Comparison of ENCODE assay signal across 9 cellular contexts in genomic region chr1:243712890-243713425, GRCh38.
DNase-seq lines count a peak whose midpoint lies in the region; ATAC-seq and TF ChIP-seq lines count a peak whose summit lies in the region.
"Had no signal": no experiment of that assay in that cellular context is flagged by ENCODE, and none has a peak within 500 bp of the region (broad histone marks: within the 10 kb centered on the region; RNA-seq: fewer than 3 reads in every experiment).

No MANE protein-coding gene starts in this region.

- peak overlapping the region; percentile 86 for H3K27ac ChIP-seq in angular gyrus (ENCODE audit: low read depth, low read length)
- H3K27ac ChIP-seq in naive thymus-derived CD4-positive, alpha-beta T cell (ENCODE audit: low read depth, low read length) = no peak overlapping the region
- H3K27ac ChIP-seq in thyroid gland = no peak overlapping the region
- no peak overlapping the region for H3K27ac ChIP-seq in CD4-positive, alpha-beta memory T cell (ENCODE audit: low read depth, low read length)

- H3K27me3 ChIP-seq in naive thymus-derived CD4-positive, alpha-beta T cell (ENCODE audit: control insufficient read depth in 2 of 2, insufficient read depth in 2 of 2, low read length in 2 of 2) = no peaks in the 10 kb centered on the region
- no peaks in the 10 kb centered on the region for H3K27me3 ChIP-seq in thyroid gland
- no peaks in the 10 kb centered on the region for H3K27me3 ChIP-seq in CD4-positive, alpha-beta memory T cell (ENCODE audit: insufficient read depth, low read length)

- no peaks in the 10 kb centered on the region for H3K36me3 ChIP-seq in naive thymus-derived CD4-positive, alpha-beta T cell (ENCODE audit: control insufficient read depth in 2 of 3, insufficient read depth in 3 of 3, low read length in 3 of 3)
- H3K36me3 ChIP-seq in thyroid gland = no peaks in the 10 kb centered on the region
- no peaks in the 10 kb centered on the region for H3K36me3 ChIP-seq in CD4-positive, alpha-beta memory T cell (ENCODE audit: insufficient read depth, low read length)

- peak; percentile 42 for ATAC-seq in naive thymus-derived CD4-positive, alpha-beta T cell
- ATAC-seq in HG03280 (IDR thresholded peaks at IDR 0.05; ENCODE audit: unreplicated experiment) = no peak
- ATAC-seq in GM21723 (IDR thresholded peaks at IDR 0.05; ENCODE audit: unreplicated experiment) = no peak

- POLR2A ChIA-PET in naive thymus-derived CD4-positive, alpha-beta T cell (lab: Charles Lee) = no interaction called here
- POLR2A ChIA-PET in CD4-positive, alpha-beta memory T cell (lab: Charles Lee; ENCODE audit: partially characterized antibody) = no interaction called here

- CTCF ChIA-PET in naive thymus-derived CD4-positive, alpha-beta T cell (lab: Charles Lee) = no interaction called here
- CTCF ChIA-PET in CD4-positive, alpha-beta memory T cell (lab: Charles Lee; ENCODE audit: partially characterized antibody) = interaction anchor here (1.1 to 3.2 kb wide), 3 partner anchors 36 to 559 kb away, joined by 3 to 15 read pairs (median 3); no protein-coding TSS in a partner anchor

- no peak overlapping the region for H3K4me3 ChIP-seq in naive thymus-derived CD4-positive, alpha-beta T cell (ENCODE audit: low read length)
- no peak overlapping the region for H3K4me3 ChIP-seq in thyroid gland (replicated peaks in 1 of 3)
- H3K4me3 ChIP-seq in CD4-positive, alpha-beta memory T cell (ENCODE audit: low read length in 2 of 2) = no peak overlapping the region

- peak overlapping the region in 6 of 10 donors; percentile 8 to 63 (median 46) for H3K4me3 Mint-ChIP-seq in naive thymus-derived CD4-positive, alpha-beta T cell
- H3K4me3 Mint-ChIP-seq in CD4-positive, alpha-beta memory T cell = no peak overlapping the region
- H3K4me3 Mint-ChIP-seq: activated naive CD8-positive, alpha-beta T cell treated with anti-CD3 and anti-CD28 coated beads for 36 hours had no signal

- no peaks in the 10 kb centered on the region for H3K9me3 Mint-ChIP-seq in naive thymus-derived CD4-positive, alpha-beta T cell
- H3K9me3 Mint-ChIP-seq in CD4-positive, alpha-beta memory T cell = no peaks in the 10 kb centered on the region
- H3K9me3 Mint-ChIP-seq: activated naive CD8-positive, alpha-beta T cell treated with anti-CD3 and anti-CD28 coated beads for 36 hours had no signal

- H3K4me1 Mint-ChIP-seq in naive thymus-derived CD4-positive, alpha-beta T cell = peaks cover 5 to 80% (median 57%) of the 10 kb centered on the region in 7 donors
- peaks cover 39 to 57% (median 48%) of the 10 kb centered on the region in 4 donors for H3K4me1 Mint-ChIP-seq in CD4-positive, alpha-beta memory T cell

- no peak for TF ChIP-seq POLR2A in thyroid gland (IDR thresholded peaks at IDR 0.05)

- WGBS in thyroid gland, 2 donors = 71 to 80% methylated on average over 7 of the region's 7 CpGs

- TF ChIP-seq CTCF in GM12873 (IDR thresholded peaks at IDR 0.05; ENCODE audit: insufficient read depth, low read depth, low read length, missing control alignments) (peak; percentile 44), thyroid gland (IDR thresholded peaks at IDR 0.05) (peak in 2 of 6 experiments; percentile 4 to 8)

- no peaks in the 10 kb centered on the region for H3K27me3 Mint-ChIP-seq in naive thymus-derived CD4-positive, alpha-beta T cell
- no peaks in the 10 kb centered on the region for H3K27me3 Mint-ChIP-seq in CD4-positive, alpha-beta memory T cell
- H3K27me3 Mint-ChIP-seq: activated naive CD8-positive, alpha-beta T cell treated with anti-CD3 and anti-CD28 coated beads for 36 hours had no signal

- no peaks in the 10 kb centered on the region for H3K36me3 Mint-ChIP-seq in naive thymus-derived CD4-positive, alpha-beta T cell
- peaks cover 0 to 3% of the 10 kb centered on the region in 2 donors for H3K36me3 Mint-ChIP-seq in CD4-positive, alpha-beta memory T cell

- intact Hi-C loops in naive thymus-derived CD4-positive, alpha-beta T cell (cut with micrococcal nuclease) = no loop called here
- intact Hi-C loops in thyroid gland (cut with DNase I) = no loop called here
- intact Hi-C loops in CD4-positive, alpha-beta memory T cell (cut with micrococcal nuclease) = no loop called here

- H3K9me3 ChIP-seq in naive thymus-derived CD4-positive, alpha-beta T cell (ENCODE audit: control insufficient read depth in 2 of 3, low read length in 3 of 3) = no peaks in the 10 kb centered on the region
- no peaks in the 10 kb centered on the region for H3K9me3 ChIP-seq in thyroid gland
- no peaks in the 10 kb centered on the region for H3K9me3 ChIP-seq in CD4-positive, alpha-beta memory T cell (ENCODE audit: control insufficient read depth in 1 of 2, low read length in 2 of 2)

- H3K27ac Mint-ChIP-seq in naive thymus-derived CD4-positive, alpha-beta T cell = peak overlapping the region in 2 of 9 donors; percentile 5 to 14
- H3K27ac Mint-ChIP-seq in CD4-positive, alpha-beta memory T cell = no peak overlapping the region
- H3K27ac Mint-ChIP-seq: activated naive CD8-positive, alpha-beta T cell treated with anti-CD3 and anti-CD28 coated beads for 36 hours had no signal

- peak; percentile 100 for DNase-seq in NCI-H1694 (lab: John Stamatoyannopoulos, UW)
- no peak for DNase-seq in naive thymus-derived CD4-positive, alpha-beta T cell
- DNase-seq in thyroid gland = no peak
- no peak for DNase-seq in CD4-positive, alpha-beta memory T cell
- DNase-seq: activated naive CD8-positive, alpha-beta T cell treated with anti-CD3 and anti-CD28 coated beads for 36 hours had no signal

- no peaks in the 10 kb centered on the region for H3K4me1 ChIP-seq in naive thymus-derived CD4-positive, alpha-beta T cell (ENCODE audit: control insufficient read depth in 2 of 2, insufficient read depth in 2 of 2, low read length in 2 of 2)
- H3K4me1 ChIP-seq in thyroid gland = peaks cover 17 to 24% of the 10 kb centered on the region in 2 donors
- peaks cover 7% of the 10 kb centered on the region for H3K4me1 ChIP-seq in CD4-positive, alpha-beta memory T cell (ENCODE audit: insufficient read depth, low read length)

Comparison
In these comparisons a context has a peak if more than half of its experiments do, and no peak if none do; other contexts are left out.
1. H3K4me3 Mint-ChIP-seq: peak in naive thymus-derived CD4-positive, alpha-beta T cell (6 of 10); none in CD4-positive, alpha-beta memory T cell (0 of 8).